33 cellular contexts compared by ENCODE assay signal in genomic region chr6:3584611-3585010, GRCh38.
DNase-seq lines count a peak whose midpoint lies in the region; ATAC-seq, FAIRE-seq and TF ChIP-seq lines count a peak whose summit lies in the region.
"Had no signal": no experiment of that assay in that cellular context is flagged by ENCODE, and none has a peak within 500 bp of the region (broad histone marks: within the 10 kb centered on the region; RNA-seq: fewer than 3 reads in every experiment).

No MANE protein-coding gene starts in this region.

- peaks cover 0 to 7% (median 0%) of the 10 kb centered on the region in 5 donors for H3K36me3 Mint-ChIP-seq in naive thymus-derived CD4-positive, alpha-beta T cell
- H3K36me3 Mint-ChIP-seq in CD4-positive, alpha-beta memory T cell = no peaks in the 10 kb centered on the region
- H3K36me3 Mint-ChIP-seq: activated naive CD8-positive, alpha-beta T cell treated with anti-CD3 and anti-CD28 coated beads for 36 hours; CD8-positive, alpha-beta memory T cell; IgD-negative memory B cell had no signal

- H3K27ac ChIP-seq in GM23248 = peak overlapping the region; percentile 63; the same call in 1 of the 2 replicates
- peak overlapping the region; percentile 63 for H3K27ac ChIP-seq in RWPE2 (ENCODE audit: poor library complexity, severe bottlenecking)
- H3K27ac ChIP-seq in small intestine (ENCODE audit: low read depth in 1 of 2, low read length in 1 of 2) = no peak overlapping the region
- H3K27ac ChIP-seq in naive thymus-derived CD4-positive, alpha-beta T cell (ENCODE audit: low read depth, low read length) = no peak overlapping the region
- H3K27ac ChIP-seq in CD4-positive, alpha-beta memory T cell (ENCODE audit: low read depth, low read length) = no peak overlapping the region
- H3K27ac ChIP-seq: esophagus muscularis mucosa, gastroesophageal sphincter, hepatocyte, ovary, suprapubic skin, upper lobe of right lung had no signal

- in situ Hi-C loops in GM23248 (cut with MboI) = no loop called here

- POLR2A ChIA-PET in naive thymus-derived CD4-positive, alpha-beta T cell (lab: Charles Lee) = no interaction called here
- POLR2A ChIA-PET in CD4-positive, alpha-beta memory T cell (lab: Charles Lee; ENCODE audit: partially characterized antibody) = no interaction called here

- peaks cover 3% of the 10 kb centered on the region; the same call in 1 of the 2 replicates for H3K36me3 ChIP-seq in GM23248 (ENCODE audit: low read depth)
- no peaks in the 10 kb centered on the region for H3K36me3 ChIP-seq in RWPE2 (ENCODE audit: low read depth)
- no peaks in the 10 kb centered on the region for H3K36me3 ChIP-seq in small intestine (ENCODE audit: control insufficient read depth in 2 of 2, insufficient read depth in 2 of 2, low read length in 2 of 2)
- H3K36me3 ChIP-seq in naive thymus-derived CD4-positive, alpha-beta T cell (ENCODE audit: control insufficient read depth in 2 of 3, insufficient read depth in 3 of 3, low read length in 3 of 3) = no peaks in the 10 kb centered on the region
- no peaks in the 10 kb centered on the region for H3K36me3 ChIP-seq in CD4-positive, alpha-beta memory T cell (ENCODE audit: insufficient read depth, low read length)
- H3K36me3 ChIP-seq: esophagus muscularis mucosa, gastroesophageal sphincter, ovary, suprapubic skin, upper lobe of right lung had no signal

- peak overlapping the region; percentile 55 for H3K4me2 ChIP-seq in GM23248 (ENCODE audit: unreplicated experiment)
- H3K4me2 ChIP-seq: hepatocyte, SK-N-SH had no signal

- H3K4me3 Mint-ChIP-seq in naive thymus-derived CD4-positive, alpha-beta T cell = no peak overlapping the region
- no peak overlapping the region for H3K4me3 Mint-ChIP-seq in CD4-positive, alpha-beta memory T cell
- H3K4me3 Mint-ChIP-seq: activated naive CD8-positive, alpha-beta T cell treated with anti-CD3 and anti-CD28 coated beads for 36 hours; activated T-cell treated with anti-CD3 and anti-CD28 coated beads, Interleukin-2, amount 50 U/mL, for 24 hours; CD8-positive, alpha-beta memory T cell; dendritic cell treated with granulocyte-macrophage colony-stimulating factor and Interleukin-4, amounts not matched to agents 40 ng/mL and 50 ng/mL, for 4 days; IgD-negative memory B cell had no signal

- no peak for ATAC-seq in RWPE2 (ENCODE audit: low read depth)
- no peak for ATAC-seq in naive thymus-derived CD4-positive, alpha-beta T cell
- ATAC-seq: gastroesophageal sphincter, left cardiac atrium, upper lobe of right lung had no signal

- no peaks in the 10 kb centered on the region for H3K79me2 ChIP-seq in GM23248 (ENCODE audit: insufficient read depth)
- H3K79me2 ChIP-seq: hepatocyte had no signal

- no peak overlapping the region for H3K27ac Mint-ChIP-seq in naive thymus-derived CD4-positive, alpha-beta T cell
- H3K27ac Mint-ChIP-seq in CD4-positive, alpha-beta memory T cell = no peak overlapping the region
- H3K27ac Mint-ChIP-seq: activated naive CD8-positive, alpha-beta T cell treated with anti-CD3 and anti-CD28 coated beads for 36 hours; activated T-cell treated with anti-CD3 and anti-CD28 coated beads, Interleukin-2, amount 50 U/mL, for 24 hours; CD8-positive, alpha-beta memory T cell; dendritic cell treated with granulocyte-macrophage colony-stimulating factor and Interleukin-4, amounts not matched to agents 40 ng/mL and 50 ng/mL, for 4 days; IgD-negative memory B cell had no signal

- H3F3A ChIP-seq in GM23248 (ENCODE audit: insufficient read depth) = peaks cover 11% of the 10 kb centered on the region; the same call in 1 of the 2 replicates

- no peaks in the 10 kb centered on the region for H3K27me3 ChIP-seq in GM23248 (replicated peaks; ENCODE audit: insufficient read depth)
- no peaks in the 10 kb centered on the region for H3K27me3 ChIP-seq in RWPE2 (ENCODE audit: insufficient read depth, poor library complexity, severe bottlenecking)
- H3K27me3 ChIP-seq in small intestine (ENCODE audit: control insufficient read depth in 2 of 2, insufficient read depth in 2 of 2, low read length in 2 of 2) = no peaks in the 10 kb centered on the region
- no peaks in the 10 kb centered on the region for H3K27me3 ChIP-seq in naive thymus-derived CD4-positive, alpha-beta T cell (ENCODE audit: control insufficient read depth in 2 of 2, insufficient read depth in 2 of 2, low read length in 2 of 2)
- H3K27me3 ChIP-seq in CD4-positive, alpha-beta memory T cell (ENCODE audit: insufficient read depth, low read length) = no peaks in the 10 kb centered on the region
- H3K27me3 ChIP-seq: esophagus muscularis mucosa, gastroesophageal sphincter, hepatocyte, ovary, suprapubic skin, upper lobe of right lung had no signal

- FAIRE-seq in small intestine (lab: Jason Lieb, UNC) = no peak
- FAIRE-seq: GM12891, TTC549 had no signal

- H3K27me3 Mint-ChIP-seq in naive thymus-derived CD4-positive, alpha-beta T cell = peaks cover 20 to 33% (median 26%) of the 10 kb centered on the region in 5 donors
- peaks cover 19 to 23% of the 10 kb centered on the region in 2 donors for H3K27me3 Mint-ChIP-seq in CD4-positive, alpha-beta memory T cell
- H3K27me3 Mint-ChIP-seq: activated naive CD8-positive, alpha-beta T cell treated with anti-CD3 and anti-CD28 coated beads for 36 hours had no signal

- no peaks in the 10 kb centered on the region for H4K20me1 ChIP-seq in GM23248 (ENCODE audit: insufficient read depth)

- no peak overlapping the region for H3K9ac ChIP-seq in GM23248
- H3K9ac ChIP-seq: SK-N-SH had no signal

- 95 to 100% methylated on average over 3 of the region's 3 CpGs for WGBS in GM23248 (ENCODE audit: low coverage in 1 of 2, low lambda C conversion rate in 2 of 2, missing lambda C conversion rate in 2 of 2), 2 experiments
- 13 to 41% (median 31%) methylated on average over 3 of the region's 3 CpGs for WGBS in small intestine, 3 donors

- no peaks in the 10 kb centered on the region for H3K4me1 Mint-ChIP-seq in naive thymus-derived CD4-positive, alpha-beta T cell
- H3K4me1 Mint-ChIP-seq in CD4-positive, alpha-beta memory T cell = no peaks in the 10 kb centered on the region
- H3K4me1 Mint-ChIP-seq: CD8-positive, alpha-beta memory T cell; IgD-negative memory B cell had no signal

- peak overlapping the region; percentile 39; the same call in 1 of the 2 replicates for H3K4me3 ChIP-seq in GM23248
- H3K4me3 ChIP-seq in RWPE2 (ENCODE audit: severe bottlenecking) = no peak overlapping the region
- H3K4me3 ChIP-seq in fibroblast of pulmonary artery (replicated peaks; ENCODE audit: low read depth, low read length) = no peak overlapping the region
- no peak overlapping the region for H3K4me3 ChIP-seq in small intestine (ENCODE audit: low read depth in 1 of 2, low read length in 2 of 2)
- no peak overlapping the region for H3K4me3 ChIP-seq in naive thymus-derived CD4-positive, alpha-beta T cell (ENCODE audit: low read length)
- H3K4me3 ChIP-seq in CD4-positive, alpha-beta memory T cell (ENCODE audit: low read length in 2 of 2) = no peak overlapping the region
- H3K4me3 ChIP-seq: esophagus muscularis mucosa, gastroesophageal sphincter, hepatocyte, ovary, skin epidermis, suprapubic skin, upper lobe of right lung had no signal

- TF ChIP-seq CTCF in RWPE2 (IDR thresholded peaks at IDR 0.05; ENCODE audit: poor library complexity, severe bottlenecking) (no peak), fibroblast of pulmonary artery (IDR thresholded peaks at IDR 0.05; ENCODE audit: low read length, missing control alignments) (no peak)

- peaks cover 22% of the 10 kb centered on the region for H3K4me1 ChIP-seq in GM23248 (ENCODE audit: insufficient read depth)
- H3K4me1 ChIP-seq in RWPE2 (ENCODE audit: insufficient read depth, poor library complexity, severe bottlenecking) = peaks cover 17% of the 10 kb centered on the region
- H3K4me1 ChIP-seq in small intestine (ENCODE audit: control insufficient read depth in 2 of 2, insufficient read depth in 1 of 2, low read depth in 1 of 2, low read length in 1 of 2) = peaks cover 0 to 2% of the 10 kb centered on the region in 2 donors
- H3K4me1 ChIP-seq in naive thymus-derived CD4-positive, alpha-beta T cell (ENCODE audit: control insufficient read depth in 2 of 2, insufficient read depth in 2 of 2, low read length in 2 of 2) = no peaks in the 10 kb centered on the region
- no peaks in the 10 kb centered on the region for H3K4me1 ChIP-seq in CD4-positive, alpha-beta memory T cell (ENCODE audit: insufficient read depth, low read length)
- H3K4me1 ChIP-seq: esophagus muscularis mucosa, gastroesophageal sphincter, suprapubic skin, upper lobe of right lung had no signal

- CTCF ChIA-PET in naive thymus-derived CD4-positive, alpha-beta T cell (lab: Charles Lee) = no interaction called here
- CTCF ChIA-PET in CD4-positive, alpha-beta memory T cell (lab: Charles Lee; ENCODE audit: partially characterized antibody) = no interaction called here

- intact Hi-C loops in naive thymus-derived CD4-positive, alpha-beta T cell (cut with micrococcal nuclease) = no loop called here
- intact Hi-C loops in CD4-positive, alpha-beta memory T cell (cut with micrococcal nuclease) = no loop called here

- no peak overlapping the region for H2AFZ ChIP-seq in GM23248
- H2AFZ ChIP-seq: hepatocyte had no signal

- H3K9me3 ChIP-seq in GM23248 (ENCODE audit: low read depth) (no peaks in the 10 kb centered on the region), RWPE2 (ENCODE audit: severe bottlenecking) (peaks cover 5% of the 10 kb centered on the region), small intestine (ENCODE audit: control insufficient read depth, low read depth) (no peaks in the 10 kb centered on the region)
- H3K9me3 ChIP-seq in naive thymus-derived CD4-positive, alpha-beta T cell (ENCODE audit: control insufficient read depth in 2 of 3, low read length in 3 of 3) = no peaks in the 10 kb centered on the region
- H3K9me3 ChIP-seq in CD4-positive, alpha-beta memory T cell (ENCODE audit: control insufficient read depth in 1 of 2, low read length in 2 of 2) = no peaks in the 10 kb centered on the region
- H3K9me3 ChIP-seq: ovary, SK-N-SH, suprapubic skin, upper lobe of right lung had no signal

- peaks cover 0 to 17% (median 0%) of the 10 kb centered on the region in 11 donors for H3K9me3 Mint-ChIP-seq in naive thymus-derived CD4-positive, alpha-beta T cell
- H3K9me3 Mint-ChIP-seq in CD4-positive, alpha-beta memory T cell = peaks cover 0 to 19% (median 15%) of the 10 kb centered on the region in 8 donors

- DNase-seq in GM23248 (no peak), RWPE2 (ENCODE audit: low spot score) (no peak), fibroblast of pulmonary artery (ENCODE audit: low read depth) (peak; percentile 20), small intestine (peak; percentile 19), activated T-cell treated with anti-CD3 and anti-CD28 coated beads for 4 hours (no peak)
- DNase-seq in naive thymus-derived CD4-positive, alpha-beta T cell = no peak
- DNase-seq in CD4-positive, alpha-beta memory T cell = no peak
- DNase-seq: activated CD4-positive, alpha-beta T cell treated with anti-CD3 and anti-CD28 coated beads, Interleukin-2, amount 50 U/mL, for 1 hour; activated CD4-positive, CD25-positive, alpha-beta regulatory T cell; activated gamma-delta T cell; activated naive CD8-positive, alpha-beta T cell treated with anti-CD3 and anti-CD28 coated beads for 36 hours; activated T-cell treated with anti-CD3 and anti-CD28 coated beads, Interleukin-2, amount 50 U/mL, for 24 hours; CD8-positive, alpha-beta memory T cell; central memory CD4-positive, alpha-beta T cell; DMS 273 treated with DMSO at 0.1 percent for 48 hours; H7; left cardiac atrium; NCI-H1092; NCI-H187; ovary; SK-N-SH; stimulated activated CD4-positive, alpha-beta T cell treated with anti-CD3 and anti-CD28 coated beads, Interleukin-1b, Interleukin-23, amount 100 ng/mL, for 48 hours; stimulated activated naive CD4-positive, alpha-beta T cell treated with Interleukin-2 at 50 U/mL for 16 hours; upper lobe of right lung had no signal

- no peaks in the 10 kb centered on the region for H3K9me2 ChIP-seq in GM23248 (ENCODE audit: insufficient read depth)
- H3K9me2 ChIP-seq: SK-N-SH had no signal

Comparison
In these comparisons a context has a peak if more than half of its experiments do, and no peak if none do; other contexts are left out.
1. DNase-seq: peak in fibroblast of pulmonary artery (single experiment) and small intestine (single experiment); none in GM23248 (single experiment), RWPE2 (single experiment), naive thymus-derived CD4-positive, alpha-beta T cell (0 of 9), CD4-positive, alpha-beta memory T cell (0 of 5) and activated T-cell treated with anti-CD3 and anti-CD28 coated beads for 4 hours (single experiment).
2. H3K27ac ChIP-seq: peak in GM23248 (single experiment) and RWPE2 (single experiment); none in small intestine (0 of 2), naive thymus-derived CD4-positive, alpha-beta T cell (single experiment) and CD4-positive, alpha-beta memory T cell (single experiment).